In genomic region chr19:55657004-55657747, GRCh38 we compare ENCODE assay signal across 1 cellular context.
TF ChIP-seq lines count a peak whose summit lies in the region.

No MANE protein-coding gene starts in this region.

TF ChIP-seq in H1, 55 proteins besides CTCF, POLR2A, EP300 and RAD21:
- no peak for TF ChIP-seq E2F6 (IDR thresholded peaks at IDR 0.05)
- no peak for TF ChIP-seq CHD1 (IDR thresholded peaks at IDR 0.05; ENCODE audit: low read depth, low read length)
